34 cellular contexts compared by ENCODE assay signal in the genomic region with DNA sequence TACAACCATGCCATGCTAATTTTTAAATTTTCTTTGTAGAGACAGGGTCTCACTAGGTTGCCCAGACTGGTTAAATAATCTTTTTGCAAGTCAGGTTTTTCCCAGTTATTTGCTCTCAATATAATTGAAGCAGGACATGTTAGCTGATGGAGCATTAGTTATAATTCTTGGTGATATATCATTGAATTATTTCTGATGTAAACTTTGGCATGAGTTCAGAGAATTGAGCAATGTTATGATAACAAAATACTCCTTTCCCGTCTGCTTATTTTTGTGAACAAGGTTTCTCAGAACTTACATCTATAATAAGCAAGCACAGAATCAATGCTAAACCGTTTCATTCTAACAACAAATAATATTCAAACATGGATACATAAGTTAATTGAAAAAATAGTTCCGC. TPM values are rescaled to one million over a fixed set of nuclear protein-coding genes. Genes with fewer than 3 reads are reported as not detected.
"Had no signal": no experiment of that assay in that cellular context is flagged by ENCODE, and none has a peak within 500 bp of the region (broad histone marks: within the 10 kb centered on the region; RNA-seq: fewer than 3 reads in every experiment).

No MANE protein-coding gene starts in this region.

- H3K27me3 ChIP-seq: body of pancreas, esophagus muscularis mucosa, gastrocnemius medialis, heart left ventricle, neutrophil, tibial artery had no signal

- H3K9me3 Mint-ChIP-seq: activated B cell treated with CpG ODN at 0.5 μM for 24 hours; activated naive CD8-positive, alpha-beta T cell treated with anti-CD3 and anti-CD28 coated beads for 36 hours; activated T-cell treated with anti-CD3 and anti-CD28 coated beads, Interleukin-2, amount 50 U/mL, for 4 hours; effector memory CD8-positive, alpha-beta T cell; nephron; stimulated activated effector memory CD8-positive, alpha-beta T cell treated with anti-CD3 and anti-CD28 coated beads, Interleukin-12 subunit alpha, Interleukin-12 subunit beta, amount 100 ng/mL, for 72 hours; stimulated activated naive CD8-positive, alpha-beta T cell treated with anti-CD3 and anti-CD28 coated beads, Interleukin-15, amount 100 ng/mL, for 72 hours had no signal

- H3K4me3 ChIP-seq: body of pancreas, esophagus muscularis mucosa, gastrocnemius medialis, heart left ventricle, tibial artery had no signal

- H3K36me3 Mint-ChIP-seq: activated naive CD8-positive, alpha-beta T cell treated with anti-CD3 and anti-CD28 coated beads for 36 hours; stimulated activated effector memory CD8-positive, alpha-beta T cell treated with anti-CD3 and anti-CD28 coated beads, Interleukin-12 subunit alpha, Interleukin-12 subunit beta, amount 100 ng/mL, for 72 hours had no signal

- FAIRE-seq: colon, endothelial cell of umbilical vein had no signal

- H2AFZ ChIP-seq: parathyroid adenoma had no signal

- ATAC-seq: activated CD4-positive, alpha-beta T cell treated with anti-CD3 and anti-CD28 coated beads for 36 hours; activated T-cell treated with anti-CD3 and anti-CD28 coated beads, Interleukin-2, amount 50 U/mL, for 4 hours; body of pancreas; effector memory CD8-positive, alpha-beta T cell; gastrocnemius medialis; heart left ventricle; left colon; right cardiac atrium; stimulated activated effector memory CD8-positive, alpha-beta T cell treated with anti-CD3 and anti-CD28 coated beads, Interleukin-12 subunit alpha, Interleukin-12 subunit beta, amount 100 ng/mL, for 72 hours; stimulated activated naive CD8-positive, alpha-beta T cell treated with anti-CD3 and anti-CD28 coated beads, Interleukin-15, amount 100 ng/mL, for 72 hours had no signal

- H3K27me3 Mint-ChIP-seq: activated naive CD8-positive, alpha-beta T cell treated with anti-CD3 and anti-CD28 coated beads for 36 hours had no signal

- H3K27ac Mint-ChIP-seq: activated B cell treated with CpG ODN at 0.5 μM for 24 hours; activated CD4-positive, alpha-beta T cell treated with anti-CD3 and anti-CD28 coated beads for 36 hours; activated naive CD8-positive, alpha-beta T cell treated with anti-CD3 and anti-CD28 coated beads for 36 hours; effector memory CD8-positive, alpha-beta T cell; nephron; stimulated activated effector memory CD8-positive, alpha-beta T cell treated with anti-CD3 and anti-CD28 coated beads, Interleukin-12 subunit alpha, Interleukin-12 subunit beta, amount 100 ng/mL, for 72 hours had no signal

- H3K4me3 Mint-ChIP-seq: activated B cell treated with CpG ODN at 0.5 μM for 24 hours; activated CD4-positive, alpha-beta T cell treated with anti-CD3 and anti-CD28 coated beads for 36 hours; activated naive CD8-positive, alpha-beta T cell treated with anti-CD3 and anti-CD28 coated beads for 36 hours; activated T-cell treated with anti-CD3 and anti-CD28 coated beads, Interleukin-2, amount 50 U/mL, for 4 hours; effector memory CD8-positive, alpha-beta T cell; nephron; stimulated activated effector memory CD8-positive, alpha-beta T cell treated with anti-CD3 and anti-CD28 coated beads, Interleukin-12 subunit alpha, Interleukin-12 subunit beta, amount 100 ng/mL, for 72 hours; stimulated activated naive CD8-positive, alpha-beta T cell treated with anti-CD3 and anti-CD28 coated beads, Interleukin-15, amount 100 ng/mL, for 72 hours had no signal

- H3K9me3 ChIP-seq: body of pancreas, esophagus muscularis mucosa, gastrocnemius medialis, heart left ventricle, neutrophil, tibial artery had no signal

- H3K4me1 Mint-ChIP-seq: activated B cell treated with CpG ODN at 0.5 μM for 24 hours; activated CD4-positive, alpha-beta T cell treated with anti-CD3 and anti-CD28 coated beads for 36 hours; activated naive CD8-positive, alpha-beta T cell treated with anti-CD3 and anti-CD28 coated beads for 36 hours; stimulated activated effector memory CD8-positive, alpha-beta T cell treated with anti-CD3 and anti-CD28 coated beads, Interleukin-12 subunit alpha, Interleukin-12 subunit beta, amount 100 ng/mL, for 72 hours; stimulated activated naive CD8-positive, alpha-beta T cell treated with anti-CD3 and anti-CD28 coated beads, Interleukin-15, amount 100 ng/mL, for 72 hours had no signal

- H3K27ac ChIP-seq: body of pancreas, esophagus muscularis mucosa, gastrocnemius medialis, heart left ventricle, neutrophil, parathyroid adenoma, tibial artery had no signal

- H3K9ac ChIP-seq: parathyroid adenoma had no signal

- DNase-seq: activated B cell treated with CpG ODN at 0.5 μM for 24 hours; activated CD4-positive, alpha-beta T cell treated with anti-CD3 and anti-CD28 coated beads for 36 hours; activated CD4-positive, alpha-beta T cell treated with anti-CD3 and anti-CD28 coated beads, Interleukin-2, amount 50 U/mL, for 48 hours; activated CD8-positive, alpha-beta memory T cell treated with anti-CD3 and anti-CD28 coated beads, Interleukin-2, amount 50 U/mL, for 48 hours; activated naive CD4-positive, alpha-beta T cell treated with Interleukin-2 at 50 U/mL for 16 hours; activated naive CD8-positive, alpha-beta T cell treated with anti-CD3 and anti-CD28 coated beads for 36 hours; activated T-cell treated with anti-CD3 and anti-CD28 coated beads, Interleukin-2, amount 50 U/mL, for 4 hours; amygdala; body of pancreas; central memory CD4-positive, alpha-beta T cell; effector memory CD8-positive, alpha-beta T cell; gastrocnemius medialis; heart left ventricle; left colon; mesenchymal stem cell; stimulated activated CD4-positive, alpha-beta T cell treated with anti-CD3 and anti-CD28 coated beads, Interleukin-2, amount 100 ng/mL, for 24 hours; stimulated activated naive CD8-positive, alpha-beta T cell treated with anti-CD3 and anti-CD28 coated beads, Interleukin-15, amount 100 ng/mL, for 72 hours; T-helper 9 cell; tibial artery had no signal

- H3K36me3 ChIP-seq: esophagus muscularis mucosa, gastrocnemius medialis, heart left ventricle, neutrophil, tibial artery had no signal

- H3K79me2 ChIP-seq: parathyroid adenoma had no signal

- H3K4me1 ChIP-seq: gastrocnemius medialis, heart left ventricle, parathyroid adenoma, tibial artery had no signal

RNA-seq across cellular contexts. Expression of gene BHMT, which starts 37.8 kb away (rescaled TPM):
- total RNA-seq: activated B cell treated with CpG ODN at 0.5 μM for 24 hours; activated CD4-positive, alpha-beta T cell treated with anti-CD3 and anti-CD28 coated beads for 36 hours; activated CD8-positive, alpha-beta memory T cell treated with anti-CD3 and anti-CD28 coated beads for 36 hours; activated naive CD8-positive, alpha-beta T cell treated with anti-CD3 and anti-CD28 coated beads for 36 hours; body of pancreas; dermis microvascular lymphatic vessel endothelial cell; endothelial cell of umbilical vein; heart left ventricle; mononuclear cell; myocyte; pulmonary artery endothelial cell; T-helper 1 cell treated with Interleukin-12 subunit alpha and Interleukin-12 subunit beta and Interleukin-4 antibody, amounts not matched to agents 30 ng/mL and 1 ng/mL, for 36 hours had no signal
- polyA plus RNA-seq: endothelial cell of umbilical vein, heart left ventricle, keratinocyte had no signal
